In the genomic region with DNA sequence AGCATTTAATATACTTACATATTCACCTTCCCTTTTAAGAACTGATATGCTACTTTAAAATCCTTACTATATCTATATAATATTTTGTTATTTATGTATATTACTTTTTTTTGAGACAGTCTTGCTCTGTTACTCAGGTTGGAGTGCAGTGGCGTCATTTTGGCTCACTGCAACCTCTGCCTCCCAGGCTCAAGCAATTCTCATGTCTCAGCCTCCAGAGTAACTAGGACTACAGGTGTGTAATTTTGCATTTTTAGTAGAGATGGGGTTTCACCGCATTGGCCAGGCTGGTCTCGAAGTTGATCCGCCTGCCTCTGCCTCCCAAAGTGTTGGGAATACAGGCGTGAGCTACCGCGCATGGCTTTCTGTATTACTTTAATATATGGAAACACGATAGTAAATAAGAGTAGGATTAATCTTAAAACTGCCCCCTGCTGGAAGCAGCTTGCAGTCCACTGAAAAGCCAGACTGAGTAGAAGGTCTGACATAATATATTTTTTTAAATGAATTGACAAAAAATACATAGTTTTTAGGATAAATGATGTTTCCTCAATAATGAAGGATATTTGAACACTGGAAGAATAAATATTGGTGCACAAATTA, we compare ENCODE assay signal across 8 cellular contexts. TPM values are rescaled to one million over a fixed set of nuclear protein-coding genes. Genes with fewer than 3 reads are reported as not detected.
DNase-seq lines count a peak whose midpoint lies in the region; ATAC-seq and TF ChIP-seq lines count a peak whose summit lies in the region.

No MANE protein-coding gene starts in this region.

- TF ChIP-seq POLR2A in right lobe of liver (IDR thresholded peaks at IDR 0.05): no peak

- ATAC-seq in right lobe of liver: no peak
- ATAC-seq in GM21619 (IDR thresholded peaks at IDR 0.05; ENCODE audit: unreplicated experiment): no peak

- peak; percentile 16 for DNase-seq in SIG-M5 treated with dmso at 0.1 percent for 504 hours (lab: John Stamatoyannopoulos, UW; ENCODE audit: unreplicated experiment)
- no peak for DNase-seq in SIG-M5 (lab: John Stamatoyannopoulos, UW)
- DNase-seq in adipocyte (ENCODE audit: low read depth): peak; percentile 34
- DNase-seq in right lobe of liver: no peak
- DNase-seq in NCI-H510A (lab: John Stamatoyannopoulos, UW): no peak
- no peak for DNase-seq in Ammon's horn (ENCODE audit: low spot score)

- intact Hi-C loops in right lobe of liver (cut with DNase I): no loop called here

- no peaks in the 10 kb centered on the region for H3K9me3 ChIP-seq in OCI-LY1 (ENCODE audit: low read length)
- no peaks in the 10 kb centered on the region for H3K9me3 ChIP-seq in adipocyte (ENCODE audit: control insufficient read depth, low read length)
- H3K9me3 ChIP-seq in right lobe of liver: no peaks in the 10 kb centered on the region

- no peak overlapping the region for H2AFZ ChIP-seq in OCI-LY1 (ENCODE audit: low read length)

- 0 out of 2 replicates have a peak, but pooled peaks cover 5% of the 10 kb centered on the region for H3F3A ChIP-seq in OCI-LY1 (ENCODE audit: insufficient read depth, low read length)

- H3K27ac ChIP-seq in OCI-LY1 (ENCODE audit: low read depth, low read length, poor library complexity, severe bottlenecking) (no peak overlapping the region), right lobe of liver (no peak overlapping the region)

- no peaks in the 10 kb centered on the region for H3K79me2 ChIP-seq in OCI-LY1 (ENCODE audit: insufficient read depth, low read length)

- H3K9ac ChIP-seq in OCI-LY1 (ENCODE audit: low read length) (no peak overlapping the region), adipocyte (ENCODE audit: low read length) (no peak overlapping the region)

- H3K9me2 ChIP-seq in OCI-LY1 (ENCODE audit: low read depth, low read length): no peaks in the 10 kb centered on the region

- WGBS in right lobe of liver (ENCODE audit: insufficient coverage, low coverage, low lambda C conversion rate, missing lambda C conversion rate): 84% methylated on average over 8 of the region's 8 CpGs

- TF ChIP-seq CTCF in OCI-LY1 (IDR thresholded peaks at IDR 0.05; ENCODE audit: low read length): peak; percentile 64
- TF ChIP-seq CTCF in right lobe of liver (IDR thresholded peaks at IDR 0.05): peak; percentile 24 to 58 (median 44)

- H3K4me2 ChIP-seq in OCI-LY1 (ENCODE audit: low read length): no peak overlapping the region

- no peaks in the 10 kb centered on the region for H3K36me3 ChIP-seq in OCI-LY1 (ENCODE audit: insufficient read depth, low read length)
- H3K36me3 ChIP-seq in adipocyte (ENCODE audit: control insufficient read depth, insufficient read depth, low read length, severe bottlenecking): no peaks in the 10 kb centered on the region
- H3K36me3 ChIP-seq in right lobe of liver: no peaks in the 10 kb centered on the region

- H3K4me1 ChIP-seq in OCI-LY1 (ENCODE audit: insufficient read depth, low read length, severe bottlenecking) (peaks cover 4% of the 10 kb centered on the region), adipocyte (ENCODE audit: control insufficient read depth, insufficient read depth, low read length) (no peaks in the 10 kb centered on the region), right lobe of liver (no peaks in the 10 kb centered on the region)

- H3K27me3 ChIP-seq in OCI-LY1 (ENCODE audit: insufficient read depth, low read length): no peaks in the 10 kb centered on the region
- H3K27me3 ChIP-seq in adipocyte (replicated peaks; ENCODE audit: control insufficient read depth, insufficient read depth, low read length): no peaks in the 10 kb centered on the region
- no peaks in the 10 kb centered on the region for H3K27me3 ChIP-seq in right lobe of liver

- H3K4me3 ChIP-seq in OCI-LY1 (ENCODE audit: low read depth, low read length, poor library complexity, severe bottlenecking): no peak overlapping the region
- H3K4me3 ChIP-seq in adipocyte (ENCODE audit: low read length): no peak overlapping the region
- H3K4me3 ChIP-seq in right lobe of liver: no peak overlapping the region

- no peaks in the 10 kb centered on the region for H4K20me1 ChIP-seq in OCI-LY1 (ENCODE audit: insufficient read depth, low read length)

RNA-seq across cellular contexts. Expression of a gene that starts 24.4 kb away (rescaled TPM):
- total RNA-seq in right lobe of liver: 1 to 10 TPM; 1.2 to 3.1 (median 2.1) TPM

RNA-seq across cellular contexts. Expression of a gene that starts 28.8 kb away (rescaled TPM):
- total RNA-seq in right lobe of liver: 1 to 10 TPM in 3 of 6 experiments, under 1 TPM in 3; 0.81 to 2.6 (median 0.99) TPM

Comparison
In these comparisons a context has a peak if more than half of its experiments do, and no peak if none do; other contexts are left out.
1. DNase-seq: peak in SIG-M5 treated with dmso at 0.1 percent for 504 hours (single experiment) and adipocyte (single experiment); none in SIG-M5 (single experiment), right lobe of liver (0 of 3), NCI-H510A (single experiment) and Ammon's horn (single experiment).